ENCODE assay signal across 1 cellular context in the genomic region with DNA sequence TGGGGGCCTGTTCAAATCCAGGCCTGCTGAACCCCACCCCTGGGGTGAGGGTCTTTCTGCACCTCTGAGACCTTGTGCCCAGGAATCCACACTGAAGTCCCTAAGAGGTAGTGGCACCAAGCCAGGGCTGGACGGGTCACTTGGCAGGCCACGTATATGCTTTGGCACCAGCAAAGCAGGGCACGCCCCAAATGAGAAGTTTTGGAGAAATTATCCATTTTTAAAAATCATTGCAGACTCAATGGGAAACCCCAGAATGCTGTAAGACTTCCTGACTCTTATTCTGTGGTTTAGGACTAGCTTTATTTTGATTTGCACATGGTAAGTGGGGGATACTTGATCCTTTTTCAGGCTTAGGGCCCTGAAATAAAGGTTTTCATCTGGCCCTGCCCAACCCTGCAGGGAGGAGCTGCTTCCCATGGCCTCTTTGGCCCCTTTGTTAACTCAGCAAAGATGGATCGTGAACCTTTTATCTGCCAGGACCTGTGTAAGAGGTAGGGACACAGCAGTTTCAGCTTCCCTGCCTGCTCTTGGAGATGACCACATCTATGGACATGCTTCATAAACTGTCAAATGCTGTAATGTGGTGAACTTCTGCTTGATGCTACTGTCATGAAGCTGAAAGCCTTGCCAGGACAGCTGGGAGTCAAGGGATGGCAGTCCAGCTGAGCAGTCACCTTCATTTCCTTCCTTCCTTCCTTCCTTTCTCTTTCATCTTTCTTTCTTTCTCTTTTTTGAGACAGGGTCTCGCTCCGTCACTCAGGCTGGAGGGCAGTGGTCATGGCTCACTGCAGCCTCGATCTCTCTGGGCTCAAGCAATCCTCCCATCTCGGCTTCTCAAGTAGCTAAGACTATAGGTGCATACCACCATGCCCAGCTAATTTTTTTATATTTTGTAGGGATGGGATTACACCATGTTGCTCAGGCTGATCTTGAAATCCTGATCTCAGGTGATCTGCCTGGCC.
TF ChIP-seq lines count a peak whose summit lies in the region.

No MANE protein-coding gene starts in this region.

TF ChIP-seq in K562, 482 proteins besides CTCF, POLR2A, EP300 and RAD21 (continued from another document):
- TF ChIP-seq, protein P1, sequence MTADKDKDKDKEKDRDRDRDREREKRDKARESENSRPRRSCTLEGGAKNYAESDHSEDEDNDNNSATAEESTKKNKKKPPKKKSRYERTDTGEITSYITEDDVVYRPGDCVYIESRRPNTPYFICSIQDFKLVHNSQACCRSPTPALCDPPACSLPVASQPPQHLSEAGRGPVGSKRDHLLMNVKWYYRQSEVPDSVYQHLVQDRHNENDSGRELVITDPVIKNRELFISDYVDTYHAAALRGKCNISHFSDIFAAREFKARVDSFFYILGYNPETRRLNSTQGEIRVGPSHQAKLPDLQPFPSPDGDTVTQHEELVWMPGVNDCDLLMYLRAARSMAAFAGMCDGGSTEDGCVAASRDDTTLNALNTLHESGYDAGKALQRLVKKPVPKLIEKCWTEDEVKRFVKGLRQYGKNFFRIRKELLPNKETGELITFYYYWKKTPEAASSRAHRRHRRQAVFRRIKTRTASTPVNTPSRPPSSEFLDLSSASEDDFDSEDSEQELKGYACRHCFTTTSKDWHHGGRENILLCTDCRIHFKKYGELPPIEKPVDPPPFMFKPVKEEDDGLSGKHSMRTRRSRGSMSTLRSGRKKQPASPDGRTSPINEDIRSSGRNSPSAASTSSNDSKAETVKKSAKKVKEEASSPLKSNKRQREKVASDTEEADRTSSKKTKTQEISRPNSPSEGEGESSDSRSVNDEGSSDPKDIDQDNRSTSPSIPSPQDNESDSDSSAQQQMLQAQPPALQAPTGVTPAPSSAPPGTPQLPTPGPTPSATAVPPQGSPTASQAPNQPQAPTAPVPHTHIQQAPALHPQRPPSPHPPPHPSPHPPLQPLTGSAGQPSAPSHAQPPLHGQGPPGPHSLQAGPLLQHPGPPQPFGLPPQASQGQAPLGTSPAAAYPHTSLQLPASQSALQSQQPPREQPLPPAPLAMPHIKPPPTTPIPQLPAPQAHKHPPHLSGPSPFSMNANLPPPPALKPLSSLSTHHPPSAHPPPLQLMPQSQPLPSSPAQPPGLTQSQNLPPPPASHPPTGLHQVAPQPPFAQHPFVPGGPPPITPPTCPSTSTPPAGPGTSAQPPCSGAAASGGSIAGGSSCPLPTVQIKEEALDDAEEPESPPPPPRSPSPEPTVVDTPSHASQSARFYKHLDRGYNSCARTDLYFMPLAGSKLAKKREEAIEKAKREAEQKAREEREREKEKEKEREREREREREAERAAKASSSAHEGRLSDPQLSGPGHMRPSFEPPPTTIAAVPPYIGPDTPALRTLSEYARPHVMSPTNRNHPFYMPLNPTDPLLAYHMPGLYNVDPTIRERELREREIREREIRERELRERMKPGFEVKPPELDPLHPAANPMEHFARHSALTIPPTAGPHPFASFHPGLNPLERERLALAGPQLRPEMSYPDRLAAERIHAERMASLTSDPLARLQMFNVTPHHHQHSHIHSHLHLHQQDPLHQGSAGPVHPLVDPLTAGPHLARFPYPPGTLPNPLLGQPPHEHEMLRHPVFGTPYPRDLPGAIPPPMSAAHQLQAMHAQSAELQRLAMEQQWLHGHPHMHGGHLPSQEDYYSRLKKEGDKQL (CRISPR knock-in tag; IDR thresholded peaks at IDR 0.05; ENCODE audit: borderline replicate concordance) = no peak
- no peak for TF ChIP-seq SOX6 (IDR thresholded peaks at IDR 0.05)
- TF ChIP-seq, protein P2, sequence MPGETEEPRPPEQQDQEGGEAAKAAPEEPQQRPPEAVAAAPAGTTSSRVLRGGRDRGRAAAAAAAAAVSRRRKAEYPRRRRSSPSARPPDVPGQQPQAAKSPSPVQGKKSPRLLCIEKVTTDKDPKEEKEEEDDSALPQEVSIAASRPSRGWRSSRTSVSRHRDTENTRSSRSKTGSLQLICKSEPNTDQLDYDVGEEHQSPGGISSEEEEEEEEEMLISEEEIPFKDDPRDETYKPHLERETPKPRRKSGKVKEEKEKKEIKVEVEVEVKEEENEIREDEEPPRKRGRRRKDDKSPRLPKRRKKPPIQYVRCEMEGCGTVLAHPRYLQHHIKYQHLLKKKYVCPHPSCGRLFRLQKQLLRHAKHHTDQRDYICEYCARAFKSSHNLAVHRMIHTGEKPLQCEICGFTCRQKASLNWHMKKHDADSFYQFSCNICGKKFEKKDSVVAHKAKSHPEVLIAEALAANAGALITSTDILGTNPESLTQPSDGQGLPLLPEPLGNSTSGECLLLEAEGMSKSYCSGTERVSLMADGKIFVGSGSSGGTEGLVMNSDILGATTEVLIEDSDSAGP (CRISPR knock-in tag; IDR thresholded peaks at IDR 0.05) = no peak
- TF ChIP-seq MAFG (tag; conservative IDR thresholded peaks at IDR 0.05) = no peak
